Comparison of ENCODE assay signal across 27 cellular contexts in the genomic region with DNA sequence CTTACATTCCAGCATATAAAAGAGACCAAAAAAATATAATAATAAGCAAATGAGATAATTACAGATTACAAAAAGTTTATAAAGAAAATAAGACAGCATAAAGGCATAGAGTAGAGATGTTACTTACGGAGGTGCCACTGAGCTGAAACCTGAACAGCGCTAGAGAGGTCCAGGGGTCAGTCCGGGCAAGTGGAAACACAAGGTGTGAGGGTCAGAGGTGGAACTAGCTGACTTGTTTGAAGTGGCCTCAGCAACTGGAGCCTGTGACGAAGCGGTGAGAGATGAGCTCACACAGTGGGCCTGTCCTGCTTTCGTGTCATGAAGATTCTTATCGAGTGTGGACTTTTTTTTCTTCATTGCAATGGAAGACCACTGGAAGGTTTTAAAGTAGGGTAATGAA.
"Had no signal": no experiment of that assay in that cellular context is flagged by ENCODE, and none has a peak within 500 bp of the region (broad histone marks: within the 10 kb centered on the region; RNA-seq: fewer than 3 reads in every experiment).

No MANE protein-coding gene starts in this region.

- H3K27ac ChIP-seq: pancreas, prostate gland, spleen, thoracic aorta, tibial artery, upper lobe of right lung had no signal

- H3K27me3 Mint-ChIP-seq: stimulated activated naive CD8-positive, alpha-beta T cell treated with anti-CD3 and anti-CD28 coated beads, Interleukin-15, Interleukin-2, amounts not matched to agents 100 ng/mL and 50 ng/mL, for 24 hours had no signal

- H3K9me3 Mint-ChIP-seq: mesothelial cell of epicardium; naive B cell; natural killer cell; stimulated activated effector memory CD8-positive, alpha-beta T cell treated with anti-CD3 and anti-CD28 coated beads, Interleukin-12 subunit alpha, Interleukin-12 subunit beta, amount 100 ng/mL, for 72 hours; stimulated activated naive CD8-positive, alpha-beta T cell treated with anti-CD3 and anti-CD28 coated beads, Interleukin-15, Interleukin-2, amounts not matched to agents 100 ng/mL and 50 ng/mL, for 24 hours had no signal

- DNase-seq: head of caudate nucleus; hypothalamus; islet precursor cell; lower lobe of right lung; mammary epithelial cell; mesendoderm; naive B cell; natural killer cell; pancreas; posterior cingulate gyrus; retina; right cardiac atrium; sigmoid colon; small intestine; spleen; stimulated activated CD4-positive, alpha-beta T cell treated with anti-CD3 and anti-CD28 coated beads, Interleukin-4, amount 100 ng/mL, for 24 hours; stimulated activated naive CD4-positive, alpha-beta T cell; tibial artery; trophoblast cell; upper lobe of right lung had no signal

- H3K27ac Mint-ChIP-seq: mesothelial cell of epicardium; natural killer cell; stimulated activated effector memory CD8-positive, alpha-beta T cell treated with anti-CD3 and anti-CD28 coated beads, Interleukin-12 subunit alpha, Interleukin-12 subunit beta, amount 100 ng/mL, for 72 hours; stimulated activated naive CD8-positive, alpha-beta T cell treated with anti-CD3 and anti-CD28 coated beads, Interleukin-15, Interleukin-2, amounts not matched to agents 100 ng/mL and 50 ng/mL, for 24 hours had no signal

- ATAC-seq: left lobe of liver; lower lobe of right lung; natural killer cell; pancreas; right cardiac atrium; stimulated activated effector memory CD8-positive, alpha-beta T cell treated with anti-CD3 and anti-CD28 coated beads, Interleukin-12 subunit alpha, Interleukin-12 subunit beta, amount 100 ng/mL, for 72 hours; upper lobe of right lung had no signal

- H3K36me3 ChIP-seq: lower lobe of right lung, pancreas, prostate gland, sigmoid colon, spleen, suprapubic skin, thoracic aorta, tibial artery, upper lobe of right lung had no signal

- H3K4me1 ChIP-seq: lower lobe of right lung, pancreas, prostate gland, sigmoid colon, spleen had no signal

- H3K9me3 ChIP-seq: lower lobe of right lung, pancreas, prostate gland, sigmoid colon, spleen, suprapubic skin, thoracic aorta, tibial artery, upper lobe of right lung had no signal

- H3K4me1 Mint-ChIP-seq: naive B cell; natural killer cell; stimulated activated effector memory CD8-positive, alpha-beta T cell treated with anti-CD3 and anti-CD28 coated beads, Interleukin-12 subunit alpha, Interleukin-12 subunit beta, amount 100 ng/mL, for 72 hours had no signal

- H3K4me3 ChIP-seq: lower lobe of right lung, pancreas, prostate gland, sigmoid colon, spleen, suprapubic skin, thoracic aorta, tibial artery, upper lobe of right lung had no signal

- H3K36me3 Mint-ChIP-seq: mesothelial cell of epicardium; naive B cell; natural killer cell; stimulated activated effector memory CD8-positive, alpha-beta T cell treated with anti-CD3 and anti-CD28 coated beads, Interleukin-12 subunit alpha, Interleukin-12 subunit beta, amount 100 ng/mL, for 72 hours had no signal

- H3K27me3 ChIP-seq: pancreas, sigmoid colon, spleen, suprapubic skin, tibial artery, upper lobe of right lung had no signal

- H3K4me3 Mint-ChIP-seq: mesothelial cell of epicardium; naive B cell; natural killer cell; stimulated activated effector memory CD8-positive, alpha-beta T cell treated with anti-CD3 and anti-CD28 coated beads, Interleukin-12 subunit alpha, Interleukin-12 subunit beta, amount 100 ng/mL, for 72 hours; stimulated activated naive CD8-positive, alpha-beta T cell treated with anti-CD3 and anti-CD28 coated beads, Interleukin-15, Interleukin-2, amounts not matched to agents 100 ng/mL and 50 ng/mL, for 24 hours had no signal
